Comparison of ENCODE assay signal across 20 cellular contexts in the genomic region with DNA sequence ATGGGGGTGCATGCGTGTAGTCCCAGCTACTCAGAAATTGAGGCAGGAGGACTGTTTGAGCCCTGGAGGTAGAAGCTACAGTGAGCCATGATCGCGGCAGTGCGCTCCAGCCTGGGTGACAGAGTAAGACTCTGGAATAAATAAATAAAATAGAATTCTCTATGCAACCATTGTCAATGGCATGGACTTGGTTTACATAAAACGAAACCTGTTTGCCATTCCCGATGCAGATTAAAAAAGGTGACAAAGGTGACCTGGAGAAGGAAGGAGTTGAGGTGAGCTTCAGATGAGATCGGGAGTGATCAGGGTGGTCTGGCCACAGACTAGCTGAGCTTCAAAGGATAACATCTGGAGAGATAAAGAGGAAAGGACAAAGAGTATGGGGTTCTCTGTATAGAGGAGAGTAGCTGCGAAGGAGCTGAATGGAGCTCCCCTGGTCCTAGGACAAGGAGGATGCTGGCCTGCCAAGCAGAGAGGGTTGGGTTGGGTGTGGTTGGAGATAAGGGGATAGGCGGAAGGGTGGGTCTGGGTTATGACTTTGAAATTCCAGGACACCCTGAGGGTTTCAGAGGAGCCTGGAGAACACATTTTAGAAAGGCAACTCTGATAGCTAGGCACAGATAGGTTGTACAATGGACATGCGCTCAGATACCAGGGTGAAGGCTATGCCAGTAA.
A peak's percentile ranks its signal among the peaks of the same experiment; 100 is the strongest.
DNase-seq lines count a peak whose midpoint lies in the region; ATAC-seq and TF ChIP-seq lines count a peak whose summit lies in the region.
"Had no signal": no experiment of that assay in that cellular context is flagged by ENCODE, and none has a peak within 500 bp of the region (broad histone marks: within the 10 kb centered on the region; RNA-seq: fewer than 3 reads in every experiment).

No MANE protein-coding gene starts in this region.

- no peaks in the 10 kb centered on the region for H3K9me3 ChIP-seq in upper lobe of right lung
- H3K9me3 ChIP-seq: heart left ventricle, left ventricle myocardium inferior, sigmoid colon had no signal

- H3K36me3 ChIP-seq in upper lobe of right lung, result no peaks in the 10 kb centered on the region
- H3K36me3 ChIP-seq: heart left ventricle, left ventricle myocardium inferior, sigmoid colon had no signal

- DNase-seq in left cardiac atrium, result peak; percentile 33
- DNase-seq in Right ventricle myocardium inferior (ENCODE audit: missing footprints), result no peak
- DNase-seq in activated naive CD8-positive, alpha-beta T cell treated with anti-CD3 and anti-CD28 coated beads, Interleukin-2, amount 50 U/mL, for 24 hours, result no peak
- no peak for DNase-seq in mesothelial cell of epicardium (ENCODE audit: low spot score in 2 of 2, unreplicated experiment in 2 of 2)
- DNase-seq in upper lobe of right lung, result no peak
- DNase-seq in activated naive CD4-positive, alpha-beta T cell treated with Interleukin-2 at 50 U/mL for 16 hours, result no peak
- DNase-seq in NCI-H187 treated with DMSO at 0.1 percent for 48 hours (lab: John Stamatoyannopoulos, UW), result no peak
- no peak for DNase-seq in medulla oblongata (ENCODE audit: extremely low spot score)
- DNase-seq: activated CD4-positive, alpha-beta memory T cell treated with anti-CD3 and anti-CD28 coated beads for 36 hours; activated effector memory CD4-positive, alpha-beta T cell treated with anti-CD3 and anti-CD28 coated beads, Interleukin-2, amount 50 U/mL, for 16 hours; cerebellar nuclear complex; DMS53; heart left ventricle; left ventricle myocardium inferior; NCI-H187; NCI-H69; sigmoid colon; stimulated activated CD4-positive, alpha-beta T cell treated with anti-CD3 and anti-CD28 coated beads, Interleukin-15, amount 100 ng/mL, for 24 hours had no signal

- H3K27me3 ChIP-seq in upper lobe of right lung, result no peaks in the 10 kb centered on the region
- H3K27me3 ChIP-seq: heart left ventricle, sigmoid colon had no signal

- intact Hi-C loops in left cardiac atrium (cut with DNase I), result no loop called here
- intact Hi-C loops in Right ventricle myocardium inferior (cut with DNase I), result no loop called here
- intact Hi-C loops in upper lobe of right lung (cut with DNase I), result no loop called here

- H3K36me3 Mint-ChIP-seq in activated naive CD8-positive, alpha-beta T cell treated with anti-CD3 and anti-CD28 coated beads, Interleukin-2, amount 50 U/mL, for 24 hours (ENCODE audit: low read depth), result no peaks in the 10 kb centered on the region
- H3K36me3 Mint-ChIP-seq in mesothelial cell of epicardium, result peaks cover 5% of the 10 kb centered on the region
- H3K36me3 Mint-ChIP-seq: activated CD4-positive, alpha-beta memory T cell treated with anti-CD3 and anti-CD28 coated beads for 36 hours had no signal

- no peak for TF ChIP-seq CTCF in mesothelial cell of epicardium (IDR thresholded peaks at IDR 0.05; ENCODE audit: unreplicated experiment)
- no peak for TF ChIP-seq CTCF in upper lobe of right lung (IDR thresholded peaks at IDR 0.05)

- H3K27ac ChIP-seq in upper lobe of right lung, result no peak overlapping the region
- H3K27ac ChIP-seq: heart left ventricle, left ventricle myocardium inferior, sigmoid colon, SK-N-MC had no signal

- H3K4me3 Mint-ChIP-seq in activated naive CD8-positive, alpha-beta T cell treated with anti-CD3 and anti-CD28 coated beads, Interleukin-2, amount 50 U/mL, for 24 hours, result no peak overlapping the region
- no peak overlapping the region for H3K4me3 Mint-ChIP-seq in mesothelial cell of epicardium
- H3K4me3 Mint-ChIP-seq: activated CD4-positive, alpha-beta memory T cell treated with anti-CD3 and anti-CD28 coated beads for 36 hours; B cell had no signal

- no peak overlapping the region for H3K27ac Mint-ChIP-seq in activated naive CD8-positive, alpha-beta T cell treated with anti-CD3 and anti-CD28 coated beads, Interleukin-2, amount 50 U/mL, for 24 hours
- peak overlapping the region; percentile 5 for H3K27ac Mint-ChIP-seq in mesothelial cell of epicardium
- H3K27ac Mint-ChIP-seq: activated CD4-positive, alpha-beta memory T cell treated with anti-CD3 and anti-CD28 coated beads for 36 hours; B cell had no signal

- H3K9me3 Mint-ChIP-seq in activated naive CD8-positive, alpha-beta T cell treated with anti-CD3 and anti-CD28 coated beads, Interleukin-2, amount 50 U/mL, for 24 hours, result no peaks in the 10 kb centered on the region
- H3K9me3 Mint-ChIP-seq in mesothelial cell of epicardium, result no peaks in the 10 kb centered on the region
- H3K9me3 Mint-ChIP-seq: activated CD4-positive, alpha-beta memory T cell treated with anti-CD3 and anti-CD28 coated beads for 36 hours had no signal

- H3K4me1 Mint-ChIP-seq in activated naive CD8-positive, alpha-beta T cell treated with anti-CD3 and anti-CD28 coated beads, Interleukin-2, amount 50 U/mL, for 24 hours, result peaks cover 15% of the 10 kb centered on the region
- peaks cover 2% of the 10 kb centered on the region for H3K4me1 Mint-ChIP-seq in mesothelial cell of epicardium

- no peaks in the 10 kb centered on the region for H3K27me3 Mint-ChIP-seq in activated naive CD8-positive, alpha-beta T cell treated with anti-CD3 and anti-CD28 coated beads, Interleukin-2, amount 50 U/mL, for 24 hours
- no peaks in the 10 kb centered on the region for H3K27me3 Mint-ChIP-seq in mesothelial cell of epicardium (ENCODE audit: low read depth)
- H3K27me3 Mint-ChIP-seq: B cell had no signal

- peak in 1 of 2 donors; percentile 49 for ATAC-seq in left cardiac atrium
- ATAC-seq in Right ventricle myocardium inferior, result no peak
- peak; percentile 34 for ATAC-seq in activated naive CD8-positive, alpha-beta T cell treated with anti-CD3 and anti-CD28 coated beads, Interleukin-2, amount 50 U/mL, for 24 hours
- peak; percentile 41 for ATAC-seq in upper lobe of right lung
- ATAC-seq: heart left ventricle had no signal

- H3K4me3 ChIP-seq in upper lobe of right lung, result no peak overlapping the region
- H3K4me3 ChIP-seq: heart left ventricle, left ventricle myocardium inferior, sigmoid colon, SK-N-MC had no signal

- H3K4me1 ChIP-seq in upper lobe of right lung, result peaks cover 4% of the 10 kb centered on the region
